In the genomic region with DNA sequence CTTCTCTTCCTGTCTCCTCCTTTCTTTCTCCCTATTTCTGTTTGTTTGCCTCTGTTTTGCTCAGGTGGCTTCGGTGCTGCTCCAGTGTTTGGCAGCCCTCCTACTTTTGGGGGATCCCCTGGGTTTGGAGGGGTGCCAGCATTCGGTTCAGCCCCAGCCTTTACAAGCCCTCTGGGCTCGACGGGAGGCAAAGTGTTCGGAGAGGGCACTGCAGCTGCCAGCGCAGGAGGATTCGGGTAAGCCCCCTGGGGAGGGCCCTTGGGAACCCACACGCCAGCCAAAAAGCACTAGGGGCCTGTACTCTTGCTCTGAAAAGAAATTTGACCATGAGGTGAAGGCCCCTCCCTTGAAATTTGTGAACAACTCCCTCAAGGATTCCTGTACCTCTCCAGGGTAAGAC, we compare ENCODE assay signal across 13 cellular contexts. TPM values are rescaled to one million over a fixed set of nuclear protein-coding genes. Genes with fewer than 3 reads are reported as not detected.
DNase-seq lines count a peak whose midpoint lies in the region; ATAC-seq and TF ChIP-seq lines count a peak whose summit lies in the region.
"Had no signal": no experiment of that assay in that cellular context is flagged by ENCODE, and none has a peak within 500 bp of the region (broad histone marks: within the 10 kb centered on the region; RNA-seq: fewer than 3 reads in every experiment).

No MANE protein-coding gene starts in this region.

- H4K20me1 ChIP-seq in BLaER1: peaks cover 18% of the 10 kb centered on the region

- H3K4me1 ChIP-seq in BLaER1: peaks cover 46% of the 10 kb centered on the region
- peaks cover 0 to 8% (median 0%) of the 10 kb centered on the region in 3 donors for H3K4me1 ChIP-seq in esophagus squamous epithelium

- H3K27ac ChIP-seq in BLaER1: peak overlapping the region; percentile 39; the same call in 1 of the 2 replicates
- H3K27ac ChIP-seq in esophagus squamous epithelium: no peak overlapping the region
- H3K27ac ChIP-seq: GM23248, vagina had no signal

- no peaks in the 10 kb centered on the region for H3K9me3 Mint-ChIP-seq in dendritic cell treated with granulocyte-macrophage colony-stimulating factor and Interleukin-4, amounts not matched to agents 40 ng/mL and 50 ng/mL, for 4 days
- H3K9me3 Mint-ChIP-seq in nephron: no peaks in the 10 kb centered on the region
- H3K9me3 Mint-ChIP-seq: natural killer cell treated with Interleukin-12 subunit alpha and Interleukin-12 subunit beta and Interleukin-15 and Interleukin-18, amount 100 ng/mL, for 72 hours had no signal

- H3K4me3 ChIP-seq in BLaER1 (no peak overlapping the region; the same call in 1 of the 2 replicates), esophagus squamous epithelium (peak overlapping the region in 1 of 4 donors; percentile 36)
- H3K4me3 ChIP-seq: GM23248, vagina had no signal

- H3K4me1 Mint-ChIP-seq in dendritic cell treated with granulocyte-macrophage colony-stimulating factor and Interleukin-4, amounts not matched to agents 40 ng/mL and 50 ng/mL, for 4 days (ENCODE audit: low read depth): peaks cover 47% of the 10 kb centered on the region
- H3K4me1 Mint-ChIP-seq in nephron: peaks cover 50% of the 10 kb centered on the region

- no peak for TF ChIP-seq POLR2A in esophagus squamous epithelium (IDR thresholded peaks at IDR 0.05)

- H3K4me2 ChIP-seq in BLaER1: peak overlapping the region; percentile 91

- peaks cover 56% of the 10 kb centered on the region for H3K36me3 Mint-ChIP-seq in dendritic cell treated with granulocyte-macrophage colony-stimulating factor and Interleukin-4, amounts not matched to agents 40 ng/mL and 50 ng/mL, for 4 days (ENCODE audit: low read depth)
- H3K36me3 Mint-ChIP-seq in nephron (ENCODE audit: low read depth): peaks cover 45% of the 10 kb centered on the region

- peak overlapping the region; percentile 43; the same call in 1 of the 2 replicates for H3K9ac ChIP-seq in BLaER1
- H3K9ac ChIP-seq: GM23248 had no signal

- TF ChIP-seq CTCF in nephron (IDR thresholded peaks at IDR 0.05; ENCODE audit: unreplicated experiment in 3 of 3) (no peak), esophagus squamous epithelium (IDR thresholded peaks at IDR 0.05) (no peak)

- H3K27ac Mint-ChIP-seq in dendritic cell treated with granulocyte-macrophage colony-stimulating factor and Interleukin-4, amounts not matched to agents 40 ng/mL and 50 ng/mL, for 4 days: peak overlapping the region; percentile 76
- H3K27ac Mint-ChIP-seq in nephron: peak overlapping the region; percentile 12 to 86 (median 47)
- H3K27ac Mint-ChIP-seq: natural killer cell treated with Interleukin-12 subunit alpha and Interleukin-12 subunit beta and Interleukin-15 and Interleukin-18, amount 100 ng/mL, for 72 hours had no signal

- H3K27me3 ChIP-seq in BLaER1 (no peaks in the 10 kb centered on the region), esophagus squamous epithelium (no peaks in the 10 kb centered on the region)
- H3K27me3 ChIP-seq: vagina had no signal

- H3K9me3 ChIP-seq in BLaER1 (no peaks in the 10 kb centered on the region), esophagus squamous epithelium (no peaks in the 10 kb centered on the region)
- H3K9me3 ChIP-seq: vagina had no signal

- H3K27me3 Mint-ChIP-seq in dendritic cell treated with granulocyte-macrophage colony-stimulating factor and Interleukin-4, amounts not matched to agents 40 ng/mL and 50 ng/mL, for 4 days: no peaks in the 10 kb centered on the region
- H3K27me3 Mint-ChIP-seq in nephron (ENCODE audit: low read depth): no peaks in the 10 kb centered on the region
- H3K27me3 Mint-ChIP-seq: natural killer cell treated with Interleukin-12 subunit alpha and Interleukin-12 subunit beta and Interleukin-15 and Interleukin-18, amount 100 ng/mL, for 72 hours had no signal

- ATAC-seq in HG03280 (IDR thresholded peaks at IDR 0.05; ENCODE audit: unreplicated experiment): no peak
- ATAC-seq: natural killer cell treated with Interleukin-12 subunit alpha and Interleukin-12 subunit beta and Interleukin-15 and Interleukin-18, amount 100 ng/mL, for 72 hours had no signal

- WGBS in esophagus squamous epithelium, 2 donors: 61 to 78% methylated on average over 4 to 5 of the region's 8 CpGs

- H3K4me3 Mint-ChIP-seq in dendritic cell treated with granulocyte-macrophage colony-stimulating factor and Interleukin-4, amounts not matched to agents 40 ng/mL and 50 ng/mL, for 4 days: peak overlapping the region; percentile 77
- H3K4me3 Mint-ChIP-seq in nephron: no peak overlapping the region
- H3K4me3 Mint-ChIP-seq: natural killer cell treated with Interleukin-12 subunit alpha and Interleukin-12 subunit beta and Interleukin-15 and Interleukin-18, amount 100 ng/mL, for 72 hours had no signal

- DNase-seq in NCI-H1092 (lab: John Stamatoyannopoulos, UW): peak; percentile 87
- no peak for DNase-seq in SIG-M5 treated with dmso at 0.1 percent for 504 hours (lab: John Stamatoyannopoulos, UW; ENCODE audit: unreplicated experiment)
- no peak for DNase-seq in activated T-cell treated with anti-CD3 and anti-CD28 coated beads, Interleukin-2, amount 50 U/mL, for 1 hour
- DNase-seq in esophagus squamous epithelium (lab: John Stamatoyannopoulos, UW): no peak
- DNase-seq: activated CD4-positive, alpha-beta T cell treated with anti-CD3 and anti-CD28 coated beads, Interleukin-2, amount 50 U/mL, for 1 hour; activated naive CD4-positive, alpha-beta T cell; GM23248 had no signal

- intact Hi-C loops in dendritic cell treated with granulocyte-macrophage colony-stimulating factor and Interleukin-4, amounts not matched to agents 40 ng/mL and 50 ng/mL, for 4 days (cut with micrococcal nuclease): no loop called here
- intact Hi-C loops in esophagus squamous epithelium (cut with DNase I): no loop called here

- H3K36me3 ChIP-seq in BLaER1 (peaks cover 44% of the 10 kb centered on the region), esophagus squamous epithelium (peaks cover 18 to 91% (median 20%) of the 10 kb centered on the region in 3 donors)

RNA-seq across cellular contexts. Expression of gene FAM78A, which starts 48.2 kb away (rescaled TPM):
- 1 to 10 TPM in 3 of 4 donors, under 1 TPM in 1; 0.61 to 2.9 (median 2.0) TPM for total RNA-seq in esophagus squamous epithelium
